In the genomic region with DNA sequence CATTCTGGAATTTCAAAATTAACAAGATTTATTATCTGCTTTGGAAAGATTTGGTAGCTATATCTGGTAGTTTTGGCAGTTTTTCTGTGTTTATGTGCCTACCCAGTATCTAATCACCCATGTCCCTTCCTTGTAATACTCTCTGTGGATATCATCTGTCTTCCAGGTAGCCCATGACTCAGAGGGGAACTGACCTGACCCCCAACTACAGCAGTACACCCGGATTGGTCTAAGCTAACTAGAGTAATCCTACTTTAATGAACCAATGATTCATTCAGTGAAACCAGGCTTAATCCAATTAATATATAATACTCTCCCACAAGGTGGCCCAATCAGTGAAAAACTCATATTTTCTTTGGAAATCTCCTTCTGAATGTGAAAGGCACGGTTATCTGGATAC, we compare ENCODE assay signal across 21 cellular contexts.
"Had no signal": no experiment of that assay in that cellular context is flagged by ENCODE, and none has a peak within 500 bp of the region (broad histone marks: within the 10 kb centered on the region; RNA-seq: fewer than 3 reads in every experiment).

No MANE protein-coding gene starts in this region.

- H3K9me3 ChIP-seq: SK-N-SH had no signal

- H3K4me2 ChIP-seq: SK-N-SH had no signal

- H3K9ac ChIP-seq: SK-N-SH had no signal

- DNase-seq: IMR-90, Karpas-422, KG1, MM.1S, MV-4-11, NCI-H1048, NCI-H1105, NCI-H1417, NCI-H1436 treated with DMSO at 0.1 percent for 48 hours, NCI-H1694, NCI-H187 treated with DMSO at 0.1 percent for 48 hours, NCI-H2029 treated with DMSO at 0.1 percent for 48 hours, NCI-H2171 treated with DMSO at 0.1 percent for 48 hours, NCI-H345, NCI-H446 treated with DMSO at 0.1 percent for 48 hours, NCI-H510A treated with DMSO at 0.1 percent for 48 hours, NCI-H526, RPMI8226, SHP77, SK-N-SH, SW 1271 had no signal
